1 cellular context compared by ENCODE assay signal in the genomic region with DNA sequence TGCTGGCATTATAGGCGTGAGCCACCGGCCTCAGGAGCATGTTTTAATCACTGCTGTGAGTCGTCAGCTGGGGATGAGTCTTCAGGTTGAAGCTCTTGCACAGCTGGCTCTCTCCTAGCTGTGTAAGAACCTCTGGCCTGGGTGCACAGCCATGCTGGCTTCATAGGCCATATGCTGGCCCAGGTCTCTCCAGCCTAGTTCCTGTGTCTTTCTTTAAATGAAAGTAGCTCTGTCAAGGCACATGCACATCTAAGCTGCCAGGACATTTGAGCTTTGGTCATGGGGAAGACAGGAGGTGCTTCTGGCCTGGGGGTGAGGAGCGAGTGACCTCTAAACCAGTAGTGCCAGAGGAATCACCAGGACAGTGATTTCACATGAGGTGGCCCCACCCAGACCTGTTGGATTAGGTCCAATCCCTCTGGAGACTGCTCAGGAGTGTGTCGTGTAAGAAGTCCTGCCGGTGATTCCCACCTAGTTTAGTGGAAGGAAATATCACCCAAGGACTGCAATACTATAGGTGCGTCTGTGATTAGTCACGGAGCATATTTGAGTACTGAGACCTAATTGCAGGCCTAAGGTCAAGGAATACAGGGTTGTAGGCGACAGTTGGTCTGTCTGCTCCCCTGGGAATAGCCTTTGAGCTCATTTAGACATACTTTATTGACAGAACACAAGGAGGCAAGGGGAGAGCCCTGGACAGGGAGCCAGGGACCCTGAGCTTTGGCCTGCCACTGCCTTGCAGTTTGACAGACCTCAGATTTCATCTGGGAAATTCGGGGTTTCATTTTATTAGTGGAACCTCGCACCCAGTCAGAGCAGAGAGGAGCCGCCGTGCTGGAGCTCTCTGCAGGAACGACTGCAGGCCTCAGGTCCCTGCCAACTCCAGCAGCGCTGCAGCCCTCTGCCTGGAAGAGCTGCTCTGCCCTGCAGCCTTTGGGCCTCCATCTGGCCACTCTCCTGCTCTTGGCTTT.
TF ChIP-seq lines count a peak whose summit lies in the region.

No MANE protein-coding gene starts in this region.

TF ChIP-seq in HepG2, 621 proteins besides CTCF, POLR2A, EP300 and RAD21 (continued from another document and continues in another):
- TF ChIP-seq, protein P1, sequence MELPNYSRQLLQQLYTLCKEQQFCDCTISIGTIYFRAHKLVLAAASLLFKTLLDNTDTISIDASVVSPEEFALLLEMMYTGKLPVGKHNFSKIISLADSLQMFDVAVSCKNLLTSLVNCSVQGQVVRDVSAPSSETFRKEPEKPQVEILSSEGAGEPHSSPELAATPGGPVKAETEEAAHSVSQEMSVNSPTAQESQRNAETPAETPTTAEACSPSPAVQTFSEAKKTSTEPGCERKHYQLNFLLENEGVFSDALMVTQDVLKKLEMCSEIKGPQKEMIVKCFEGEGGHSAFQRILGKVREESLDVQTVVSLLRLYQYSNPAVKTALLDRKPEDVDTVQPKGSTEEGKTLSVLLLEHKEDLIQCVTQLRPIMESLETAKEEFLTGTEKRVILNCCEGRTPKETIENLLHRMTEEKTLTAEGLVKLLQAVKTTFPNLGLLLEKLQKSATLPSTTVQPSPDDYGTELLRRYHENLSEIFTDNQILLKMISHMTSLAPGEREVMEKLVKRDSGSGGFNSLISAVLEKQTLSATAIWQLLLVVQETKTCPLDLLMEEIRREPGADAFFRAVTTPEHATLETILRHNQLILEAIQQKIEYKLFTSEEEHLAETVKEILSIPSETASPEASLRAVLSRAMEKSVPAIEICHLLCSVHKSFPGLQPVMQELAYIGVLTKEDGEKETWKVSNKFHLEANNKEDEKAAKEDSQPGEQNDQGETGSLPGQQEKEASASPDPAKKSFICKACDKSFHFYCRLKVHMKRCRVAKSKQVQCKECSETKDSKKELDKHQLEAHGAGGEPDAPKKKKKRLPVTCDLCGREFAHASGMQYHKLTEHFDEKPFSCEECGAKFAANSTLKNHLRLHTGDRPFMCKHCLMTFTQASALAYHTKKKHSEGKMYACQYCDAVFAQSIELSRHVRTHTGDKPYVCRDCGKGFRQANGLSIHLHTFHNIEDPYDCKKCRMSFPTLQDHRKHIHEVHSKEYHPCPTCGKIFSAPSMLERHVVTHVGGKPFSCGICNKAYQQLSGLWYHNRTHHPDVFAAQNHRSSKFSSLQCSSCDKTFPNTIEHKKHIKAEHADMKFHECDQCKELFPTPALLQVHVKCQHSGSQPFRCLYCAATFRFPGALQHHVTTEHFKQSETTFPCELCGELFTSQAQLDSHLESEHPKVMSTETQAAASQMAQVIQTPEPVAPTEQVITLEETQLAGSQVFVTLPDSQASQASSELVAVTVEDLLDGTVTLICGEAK (IDR thresholded peaks at IDR 0.05): no peak
- TF ChIP-seq, protein P1 (CRISPR knock-in tag; IDR thresholded peaks at IDR 0.05): peak; percentile 92
- TF ChIP-seq, protein P2, sequence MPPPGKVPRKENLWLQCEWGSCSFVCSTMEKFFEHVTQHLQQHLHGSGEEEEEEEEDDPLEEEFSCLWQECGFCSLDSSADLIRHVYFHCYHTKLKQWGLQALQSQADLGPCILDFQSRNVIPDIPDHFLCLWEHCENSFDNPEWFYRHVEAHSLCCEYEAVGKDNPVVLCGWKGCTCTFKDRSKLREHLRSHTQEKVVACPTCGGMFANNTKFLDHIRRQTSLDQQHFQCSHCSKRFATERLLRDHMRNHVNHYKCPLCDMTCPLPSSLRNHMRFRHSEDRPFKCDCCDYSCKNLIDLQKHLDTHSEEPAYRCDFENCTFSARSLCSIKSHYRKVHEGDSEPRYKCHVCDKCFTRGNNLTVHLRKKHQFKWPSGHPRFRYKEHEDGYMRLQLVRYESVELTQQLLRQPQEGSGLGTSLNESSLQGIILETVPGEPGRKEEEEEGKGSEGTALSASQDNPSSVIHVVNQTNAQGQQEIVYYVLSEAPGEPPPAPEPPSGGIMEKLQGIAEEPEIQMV (CRISPR knock-in tag; IDR thresholded peaks at IDR 0.05; ENCODE audit: low read depth): 0 out of 2 replicates have a peak, but pooled peaks have one; percentile 58
- peak; percentile 39; the same call in 1 of the 2 replicates for TF ChIP-seq BCL6 (CRISPR knock-in tag; IDR thresholded peaks at IDR 0.05)
- TF ChIP-seq, protein P3, sequence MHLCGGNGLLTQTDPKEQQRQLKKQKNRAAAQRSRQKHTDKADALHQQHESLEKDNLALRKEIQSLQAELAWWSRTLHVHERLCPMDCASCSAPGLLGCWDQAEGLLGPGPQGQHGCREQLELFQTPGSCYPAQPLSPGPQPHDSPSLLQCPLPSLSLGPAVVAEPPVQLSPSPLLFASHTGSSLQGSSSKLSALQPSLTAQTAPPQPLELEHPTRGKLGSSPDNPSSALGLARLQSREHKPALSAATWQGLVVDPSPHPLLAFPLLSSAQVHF (CRISPR knock-in tag; IDR thresholded peaks at IDR 0.05): no peak
- peak; percentile 58; the same call in 1 of the 2 replicates for TF ChIP-seq PHF21A (CRISPR knock-in tag; IDR thresholded peaks at IDR 0.05)
- peak; percentile 59; the same call in 1 of the 2 replicates for TF ChIP-seq ZNF292 (CRISPR knock-in tag; IDR thresholded peaks at IDR 0.05; ENCODE audit: borderline replicate concordance, low read depth)
- TF ChIP-seq ZMYM3 (CRISPR knock-in tag; IDR thresholded peaks at IDR 0.05): 0 out of 2 replicates have a peak, but pooled peaks have one; percentile 26
- TF ChIP-seq ZC3H4 (CRISPR knock-in tag; IDR thresholded peaks at IDR 0.05; ENCODE audit: borderline replicate concordance): no peak
- TF ChIP-seq, protein P4, sequence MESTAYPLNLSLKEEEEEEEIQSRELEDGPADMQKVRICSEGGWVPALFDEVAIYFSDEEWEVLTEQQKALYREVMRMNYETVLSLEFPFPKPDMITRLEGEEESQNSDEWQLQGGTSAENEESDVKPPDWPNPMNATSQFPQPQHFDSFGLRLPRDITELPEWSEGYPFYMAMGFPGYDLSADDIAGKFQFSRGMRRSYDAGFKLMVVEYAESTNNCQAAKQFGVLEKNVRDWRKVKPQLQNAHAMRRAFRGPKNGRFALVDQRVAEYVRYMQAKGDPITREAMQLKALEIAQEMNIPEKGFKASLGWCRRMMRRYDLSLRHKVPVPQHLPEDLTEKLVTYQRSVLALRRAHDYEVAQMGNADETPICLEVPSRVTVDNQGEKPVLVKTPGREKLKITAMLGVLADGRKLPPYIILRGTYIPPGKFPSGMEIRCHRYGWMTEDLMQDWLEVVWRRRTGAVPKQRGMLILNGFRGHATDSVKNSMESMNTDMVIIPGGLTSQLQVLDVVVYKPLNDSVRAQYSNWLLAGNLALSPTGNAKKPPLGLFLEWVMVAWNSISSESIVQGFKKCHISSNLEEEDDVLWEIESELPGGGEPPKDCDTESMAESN (CRISPR knock-in tag; conservative IDR thresholded peaks at IDR 0.05): 0 out of 2 replicates have a peak, but pooled peaks have one; percentile 23
- peak; percentile 39; the same call in 1 of the 2 replicates for TF ChIP-seq KDM5B (CRISPR knock-in tag; IDR thresholded peaks at IDR 0.05; ENCODE audit: borderline replicate concordance)
- TF ChIP-seq PPARG (CRISPR knock-in tag; conservative IDR thresholded peaks at IDR 0.05): peak; percentile 85
- no peak for TF ChIP-seq ZNF207 (IDR thresholded peaks at IDR 0.05; ENCODE audit: borderline replicate concordance)
- no peak for TF ChIP-seq FOXJ3 (CRISPR knock-in tag; IDR thresholded peaks at IDR 0.05; ENCODE audit: borderline replicate concordance)
- no peak for TF ChIP-seq ZNF44 (CRISPR knock-in tag; IDR thresholded peaks at IDR 0.05)
- TF ChIP-seq MEIS1 (CRISPR knock-in tag; IDR thresholded peaks at IDR 0.05; ENCODE audit: borderline replicate concordance): peak; percentile 66; the same call in 1 of the 2 replicates
- 0 out of 2 replicates have a peak, but pooled peaks have one; percentile 26 for TF ChIP-seq SIX1 (CRISPR knock-in tag; IDR thresholded peaks at IDR 0.05; ENCODE audit: borderline replicate concordance)
- TF ChIP-seq ZFX (CRISPR knock-in tag; IDR thresholded peaks at IDR 0.05; ENCODE audit: low read depth): peak; percentile 49
- peak; percentile 45; the same call in 1 of the 2 replicates for TF ChIP-seq TBX2 (CRISPR knock-in tag; IDR thresholded peaks at IDR 0.05; ENCODE audit: borderline replicate concordance)
- TF ChIP-seq ZBTB7B (CRISPR knock-in tag; IDR thresholded peaks at IDR 0.05): 0 out of 2 replicates have a peak, but pooled peaks have one; percentile 13
- TF ChIP-seq RXRA (CRISPR knock-in tag; IDR thresholded peaks at IDR 0.05): peak; percentile 54; the same call in 1 of the 2 replicates
- 0 out of 2 replicates have a peak, but pooled peaks have one; percentile 46 for TF ChIP-seq ELF3 (CRISPR knock-in tag; IDR thresholded peaks at IDR 0.05)
- peak; percentile 51 for TF ChIP-seq SAP130 (CRISPR knock-in tag; IDR thresholded peaks at IDR 0.05; ENCODE audit: low read depth)
- TF ChIP-seq, protein P5, sequence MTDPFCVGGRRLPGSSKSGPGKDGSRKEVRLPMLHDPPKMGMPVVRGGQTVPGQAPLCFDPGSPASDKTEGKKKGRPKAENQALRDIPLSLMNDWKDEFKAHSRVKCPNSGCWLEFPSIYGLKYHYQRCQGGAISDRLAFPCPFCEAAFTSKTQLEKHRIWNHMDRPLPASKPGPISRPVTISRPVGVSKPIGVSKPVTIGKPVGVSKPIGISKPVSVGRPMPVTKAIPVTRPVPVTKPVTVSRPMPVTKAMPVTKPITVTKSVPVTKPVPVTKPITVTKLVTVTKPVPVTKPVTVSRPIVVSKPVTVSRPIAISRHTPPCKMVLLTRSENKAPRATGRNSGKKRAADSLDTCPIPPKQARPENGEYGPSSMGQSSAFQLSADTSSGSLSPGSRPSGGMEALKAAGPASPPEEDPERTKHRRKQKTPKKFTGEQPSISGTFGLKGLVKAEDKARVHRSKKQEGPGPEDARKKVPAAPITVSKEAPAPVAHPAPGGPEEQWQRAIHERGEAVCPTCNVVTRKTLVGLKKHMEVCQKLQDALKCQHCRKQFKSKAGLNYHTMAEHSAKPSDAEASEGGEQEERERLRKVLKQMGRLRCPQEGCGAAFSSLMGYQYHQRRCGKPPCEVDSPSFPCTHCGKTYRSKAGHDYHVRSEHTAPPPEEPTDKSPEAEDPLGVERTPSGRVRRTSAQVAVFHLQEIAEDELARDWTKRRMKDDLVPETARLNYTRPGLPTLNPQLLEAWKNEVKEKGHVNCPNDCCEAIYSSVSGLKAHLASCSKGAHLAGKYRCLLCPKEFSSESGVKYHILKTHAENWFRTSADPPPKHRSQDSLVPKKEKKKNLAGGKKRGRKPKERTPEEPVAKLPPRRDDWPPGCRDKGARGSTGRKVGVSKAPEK (CRISPR knock-in tag; IDR thresholded peaks at IDR 0.05; ENCODE audit: borderline replicate concordance): 0 out of 2 replicates have a peak, but pooled peaks have one; percentile 35
- TF ChIP-seq FOXA3 (CRISPR knock-in tag; IDR thresholded peaks at IDR 0.05): peak; percentile 36; the same call in 1 of the 2 replicates
- peak; percentile 66; the same call in 1 of the 2 replicates for TF ChIP-seq ZMAT3 (CRISPR knock-in tag; conservative IDR thresholded peaks at IDR 0.05)
- TF ChIP-seq THYN1 (CRISPR knock-in tag; IDR thresholded peaks at IDR 0.05; ENCODE audit: borderline replicate concordance, low read depth): no peak
- TF ChIP-seq ZNF205 (CRISPR knock-in tag; IDR thresholded peaks at IDR 0.05): 0 out of 2 replicates have a peak, but pooled peaks have one; percentile 19
- 0 out of 3 replicates have a peak, but pooled peaks have one; percentile 11 for TF ChIP-seq MXI1 (IDR thresholded peaks at IDR 0.05; ENCODE audit: borderline replicate concordance, low read depth, low read length)
- peak; percentile 65; the same call in 1 of the 2 replicates for TF ChIP-seq ZBTB20 (CRISPR knock-in tag; IDR thresholded peaks at IDR 0.05; ENCODE audit: borderline replicate concordance, low read depth)
- TF ChIP-seq ZNF614 (CRISPR knock-in tag; IDR thresholded peaks at IDR 0.05; ENCODE audit: borderline replicate concordance): no peak
- peak; percentile 25; the same call in 1 of the 2 replicates for TF ChIP-seq SOX5 (CRISPR knock-in tag; IDR thresholded peaks at IDR 0.05; ENCODE audit: borderline replicate concordance)
- peak; percentile 79 for TF ChIP-seq NR2F6 (IDR thresholded peaks at IDR 0.05)
- peak; percentile 53 for TF ChIP-seq NR2F6 (CRISPR knock-in tag; IDR thresholded peaks at IDR 0.05)
- 0 out of 2 replicates have a peak, but pooled peaks have one; percentile 48 for TF ChIP-seq ZNF761 (CRISPR knock-in tag; conservative IDR thresholded peaks at IDR 0.05)
- peak; percentile 51; the same call in 1 of the 2 replicates for TF ChIP-seq UBTF (CRISPR knock-in tag; IDR thresholded peaks at IDR 0.05)
- TF ChIP-seq ZNF143 (CRISPR knock-in tag; IDR thresholded peaks at IDR 0.05): no peak
- TF ChIP-seq SKI (IDR thresholded peaks at IDR 0.05; ENCODE audit: partially characterized antibody): peak; percentile 88
